ENCODE assay signal across 1 cellular context in genomic region chr9:128644452-128644851, GRCh38.
TF ChIP-seq lines count a peak whose summit lies in the region.

No MANE protein-coding gene starts in this region.

TF ChIP-seq in WTC11, 78 proteins besides CTCF, POLR2A, EP300 and RAD21 (continued from another document):
- no peak for TF ChIP-seq AFF4 (CRISPR knock-in tag; IDR thresholded peaks at IDR 0.05; ENCODE audit: borderline replicate concordance)
- TF ChIP-seq PREB (CRISPR knock-in tag; IDR thresholded peaks at IDR 0.05; ENCODE audit: borderline replicate concordance): no peak
- no peak for TF ChIP-seq FOXJ3 (CRISPR knock-in tag; IDR thresholded peaks at IDR 0.05; ENCODE audit: borderline replicate concordance)
- no peak for TF ChIP-seq JAZF1 (CRISPR knock-in tag; IDR thresholded peaks at IDR 0.05)
- TF ChIP-seq ZNF138 (CRISPR knock-in tag; conservative IDR thresholded peaks at IDR 0.05): no peak
- TF ChIP-seq NFYB (CRISPR knock-in tag; conservative IDR thresholded peaks at IDR 0.05; ENCODE audit: low read depth): no peak
- no peak for TF ChIP-seq EMX1 (CRISPR knock-in tag; IDR thresholded peaks at IDR 0.05)
- no peak for TF ChIP-seq ZMAT4 (CRISPR knock-in tag; IDR thresholded peaks at IDR 0.05)
- TF ChIP-seq CREB1 (CRISPR knock-in tag; IDR thresholded peaks at IDR 0.05): no peak
- TF ChIP-seq E2F5 (CRISPR knock-in tag; IDR thresholded peaks at IDR 0.05): no peak
- TF ChIP-seq ZNF219 (CRISPR knock-in tag; IDR thresholded peaks at IDR 0.05; ENCODE audit: borderline replicate concordance): no peak
- no peak for TF ChIP-seq TEAD1 (CRISPR knock-in tag; IDR thresholded peaks at IDR 0.05)
- no peak for TF ChIP-seq ZNF416 (CRISPR knock-in tag; IDR thresholded peaks at IDR 0.05)
- no peak for TF ChIP-seq ZNF532 (CRISPR knock-in tag; IDR thresholded peaks at IDR 0.05; ENCODE audit: borderline replicate concordance)
- no peak for TF ChIP-seq ATF2 (CRISPR knock-in tag; IDR thresholded peaks at IDR 0.05; ENCODE audit: borderline replicate concordance, low read depth)
- no peak for TF ChIP-seq GRHL2 (CRISPR knock-in tag; IDR thresholded peaks at IDR 0.05; ENCODE audit: insufficient replicate concordance, severe bottlenecking)
- TF ChIP-seq NR3C1 (CRISPR knock-in tag; conservative IDR thresholded peaks at IDR 0.05; ENCODE audit: low read depth): no peak
